ENCODE assay signal across 27 cellular contexts in the genomic region with DNA sequence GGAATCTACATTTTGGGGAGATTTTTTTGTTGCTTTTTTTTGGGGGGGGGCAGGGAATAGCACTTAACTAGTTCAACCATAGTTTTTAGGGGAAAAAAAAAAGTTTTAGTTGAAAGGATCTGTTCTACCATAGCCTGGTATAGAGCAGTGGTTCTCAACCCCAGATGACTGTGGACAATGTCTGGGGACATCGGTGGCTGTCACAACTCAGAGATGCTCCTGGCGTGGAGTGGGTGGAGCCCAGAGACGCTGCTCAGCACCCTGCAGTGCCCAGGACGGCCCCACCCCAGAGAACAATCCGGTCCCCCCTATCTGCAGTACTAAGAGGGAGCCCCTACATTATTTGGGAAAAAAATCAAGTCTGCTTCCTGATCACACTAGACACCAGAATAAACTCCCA. TPM values are rescaled to one million over a fixed set of nuclear protein-coding genes. Genes with fewer than 3 reads are reported as not detected.
A peak's percentile ranks its signal among the peaks of the same experiment; 100 is the strongest.
DNase-seq lines count a peak whose midpoint lies in the region; ATAC-seq and TF ChIP-seq lines count a peak whose summit lies in the region.
"Had no signal": no experiment of that assay in that cellular context is flagged by ENCODE, and none has a peak within 500 bp of the region (broad histone marks: within the 10 kb centered on the region; RNA-seq: fewer than 3 reads in every experiment).

No MANE protein-coding gene starts in this region.

- peak overlapping the region in 8 of 12 donors; percentile 71 to 89 (median 80) for H3K27ac ChIP-seq in heart left ventricle
- H3K27ac ChIP-seq in esophagus squamous epithelium: peak overlapping the region in 3 of 4 donors; percentile 60 to 72 (median 71)
- H3K27ac ChIP-seq in neural progenitor cell: no peak overlapping the region
- H3K27ac ChIP-seq in upper lobe of left lung: peak overlapping the region in 3 of 4 donors; percentile 61 to 78 (median 73)
- no peak overlapping the region for H3K27ac ChIP-seq in CD4-positive, alpha-beta memory T cell (ENCODE audit: low read depth, low read length)
- H3K27ac ChIP-seq: brain microvascular endothelial cell, epithelial cell of prostate had no signal

- H3K27me3 ChIP-seq in heart left ventricle: no peaks in the 10 kb centered on the region
- H3K27me3 ChIP-seq in esophagus squamous epithelium: no peaks in the 10 kb centered on the region
- no peaks in the 10 kb centered on the region for H3K27me3 ChIP-seq in neural progenitor cell
- H3K27me3 ChIP-seq in upper lobe of left lung: no peaks in the 10 kb centered on the region
- no peaks in the 10 kb centered on the region for H3K27me3 ChIP-seq in CD4-positive, alpha-beta memory T cell (ENCODE audit: insufficient read depth, low read length)
- H3K27me3 ChIP-seq: brain microvascular endothelial cell, pancreas, Peyer's patch had no signal

- POLR2A ChIA-PET in CD4-positive, alpha-beta memory T cell (lab: Charles Lee; ENCODE audit: partially characterized antibody): no interaction called here

- intact Hi-C loops in heart left ventricle (cut with DNase I) (no loop called here), Right ventricle myocardium superior (cut with DNase I) (no loop called here), esophagus squamous epithelium (cut with DNase I) (no loop called here)
- intact Hi-C loops in CD4-positive, alpha-beta memory T cell (cut with micrococcal nuclease): no loop called here

- H3K36me3 Mint-ChIP-seq in neural progenitor cell: no peaks in the 10 kb centered on the region
- H3K36me3 Mint-ChIP-seq in CD4-positive, alpha-beta memory T cell: no peaks in the 10 kb centered on the region
- H3K36me3 Mint-ChIP-seq: natural killer cell, type B pancreatic cell had no signal

- no peak for TF ChIP-seq CTCF in heart left ventricle (IDR thresholded peaks at IDR 0.05)
- TF ChIP-seq CTCF in esophagus squamous epithelium (IDR thresholded peaks at IDR 0.05): no peak
- TF ChIP-seq CTCF in neural progenitor cell (IDR thresholded peaks at IDR 0.05): no peak
- TF ChIP-seq CTCF in upper lobe of left lung (IDR thresholded peaks at IDR 0.05): no peak

- no peaks in the 10 kb centered on the region for H4K20me1 ChIP-seq in neural progenitor cell (ENCODE audit: low read depth)

- H3K9ac ChIP-seq in neural progenitor cell: no peak overlapping the region

- H3K36me3 ChIP-seq in heart left ventricle: no peaks in the 10 kb centered on the region
- H3K36me3 ChIP-seq in esophagus squamous epithelium: no peaks in the 10 kb centered on the region
- no peaks in the 10 kb centered on the region for H3K36me3 ChIP-seq in neural progenitor cell
- no peaks in the 10 kb centered on the region for H3K36me3 ChIP-seq in upper lobe of left lung
- H3K36me3 ChIP-seq in CD4-positive, alpha-beta memory T cell (ENCODE audit: insufficient read depth, low read length): no peaks in the 10 kb centered on the region
- H3K36me3 ChIP-seq: brain microvascular endothelial cell, pancreas, Peyer's patch had no signal

- TF ChIP-seq EP300 in upper lobe of left lung (IDR thresholded peaks at IDR 0.05): no peak

- DNase-seq in heart left ventricle: no peak
- DNase-seq in Right ventricle myocardium superior: no peak
- DNase-seq in esophagus squamous epithelium (lab: John Stamatoyannopoulos, UW): no peak
- DNase-seq in neural progenitor cell (ENCODE audit: low spot score): no peak
- DNase-seq in upper lobe of left lung: no peak
- no peak for DNase-seq in CD4-positive, alpha-beta memory T cell
- DNase-seq in NCI-H748 treated with DMSO at 0.1 percent for 48 hours (lab: John Stamatoyannopoulos, UW): no peak
- DNase-seq: 8988T; activated CD4-positive, alpha-beta T cell treated with anti-CD3 and anti-CD28 coated beads for 36 hours; activated CD8-positive, alpha-beta memory T cell treated with anti-CD3 and anti-CD28 coated beads, Interleukin-2, amount 50 U/mL, for 48 hours; activated CD8-positive, alpha-beta T cell treated with anti-CD3 and anti-CD28 coated beads for 36 hours; activated naive CD4-positive, alpha-beta T cell treated with anti-CD3 and anti-CD28 coated beads, Interleukin-2, amount 50 U/mL, for 16 hours; brain microvascular endothelial cell; effector CD4-positive, alpha-beta T cell; glutamatergic neuron; HFFc6; natural killer cell; NCI-H2107; NCI-H774; pancreas; Peyer's patch; SIG-M5; stimulated activated CD4-positive, alpha-beta T cell treated with anti-CD3 and anti-CD28 coated beads, Interleukin-2, amount 100 ng/mL, for 24 hours; stimulated activated naive CD8-positive, alpha-beta T cell treated with anti-CD3 and anti-CD28 coated beads, Interleukin-15, amount 100 ng/mL, for 72 hours had no signal

- H3K27ac Mint-ChIP-seq in neural progenitor cell: no peak overlapping the region
- H3K27ac Mint-ChIP-seq in CD4-positive, alpha-beta memory T cell: no peak overlapping the region
- H3K27ac Mint-ChIP-seq: activated CD4-positive, alpha-beta T cell treated with anti-CD3 and anti-CD28 coated beads for 36 hours; activated CD8-positive, alpha-beta T cell treated with anti-CD3 and anti-CD28 coated beads for 36 hours; HFFc6; natural killer cell; type B pancreatic cell had no signal

- no peak for TF ChIP-seq POLR2A in heart left ventricle (IDR thresholded peaks at IDR 0.05)
- TF ChIP-seq POLR2A in esophagus squamous epithelium (IDR thresholded peaks at IDR 0.05): no peak
- TF ChIP-seq POLR2A in upper lobe of left lung (IDR thresholded peaks at IDR 0.05): no peak

- H3K4me3 ChIP-seq in heart left ventricle: no peak overlapping the region
- H3K4me3 ChIP-seq in esophagus squamous epithelium: no peak overlapping the region
- H3K4me3 ChIP-seq in neural progenitor cell: no peak overlapping the region
- no peak overlapping the region for H3K4me3 ChIP-seq in upper lobe of left lung
- H3K4me3 ChIP-seq in CD4-positive, alpha-beta memory T cell (ENCODE audit: low read length in 2 of 2): no peak overlapping the region
- H3K4me3 ChIP-seq: pancreas, Peyer's patch had no signal

- no peaks in the 10 kb centered on the region for H3F3A ChIP-seq in neural progenitor cell (ENCODE audit: low read depth)

- peaks cover 7% of the 10 kb centered on the region for H3K27me3 Mint-ChIP-seq in neural progenitor cell (ENCODE audit: insufficient read depth, low read depth)
- peaks cover 0 to 1% of the 10 kb centered on the region in 2 donors for H3K27me3 Mint-ChIP-seq in CD4-positive, alpha-beta memory T cell
- H3K27me3 Mint-ChIP-seq: activated CD4-positive, alpha-beta T cell treated with anti-CD3 and anti-CD28 coated beads for 36 hours; activated CD8-positive, alpha-beta T cell treated with anti-CD3 and anti-CD28 coated beads for 36 hours; stimulated activated naive CD8-positive, alpha-beta T cell treated with anti-CD3 and anti-CD28 coated beads, Interleukin-15, amount 100 ng/mL, for 72 hours had no signal

- H3K4me3 Mint-ChIP-seq in neural progenitor cell: peak overlapping the region; percentile 55
- H3K4me3 Mint-ChIP-seq in CD4-positive, alpha-beta memory T cell: no peak overlapping the region
- H3K4me3 Mint-ChIP-seq: activated CD4-positive, alpha-beta T cell treated with anti-CD3 and anti-CD28 coated beads for 36 hours; activated CD8-positive, alpha-beta T cell treated with anti-CD3 and anti-CD28 coated beads for 36 hours; HFFc6; natural killer cell; stimulated activated naive CD8-positive, alpha-beta T cell treated with anti-CD3 and anti-CD28 coated beads, Interleukin-15, amount 100 ng/mL, for 72 hours; type B pancreatic cell had no signal

- H2AFZ ChIP-seq in neural progenitor cell (replicated peaks): no peak overlapping the region

- no peak overlapping the region for H3K4me2 ChIP-seq in neural progenitor cell

- H3K4me1 Mint-ChIP-seq in neural progenitor cell: no peaks in the 10 kb centered on the region
- peaks cover 6 to 14% (median 7%) of the 10 kb centered on the region in 4 donors for H3K4me1 Mint-ChIP-seq in CD4-positive, alpha-beta memory T cell

- peaks cover 2% of the 10 kb centered on the region for H3K9me3 Mint-ChIP-seq in neural progenitor cell
- H3K9me3 Mint-ChIP-seq in CD4-positive, alpha-beta memory T cell: no peaks in the 10 kb centered on the region
- H3K9me3 Mint-ChIP-seq: activated CD8-positive, alpha-beta T cell treated with anti-CD3 and anti-CD28 coated beads for 36 hours; HFFc6; natural killer cell; stimulated activated naive CD8-positive, alpha-beta T cell treated with anti-CD3 and anti-CD28 coated beads, Interleukin-15, amount 100 ng/mL, for 72 hours; type B pancreatic cell had no signal

- WGBS in heart left ventricle, 4 donors: 61 to 74% (median 64%) methylated on average over 4 to 5 of the region's 5 CpGs
- 58% methylated on average over 3 of the region's 5 CpGs; no CpG with 5 or more reads in 1 of the 2 donors for WGBS in esophagus squamous epithelium, 2 donors
- WGBS in upper lobe of left lung, 2 donors: 43 to 68% methylated on average over 5 of the region's 5 CpGs

- ATAC-seq in heart left ventricle (peak in 2 of 4 donors; percentile 34 to 47), Right ventricle myocardium superior (ENCODE audit: poor library complexity) (no peak), upper lobe of left lung (ENCODE audit: low FRiP score in 2 of 2) (no peak), GM19455 (IDR thresholded peaks at IDR 0.05; ENCODE audit: unreplicated experiment) (no peak)
- ATAC-seq: activated CD4-positive, alpha-beta T cell treated with anti-CD3 and anti-CD28 coated beads for 36 hours; activated CD8-positive, alpha-beta T cell treated with anti-CD3 and anti-CD28 coated beads for 36 hours; natural killer cell; stimulated activated naive CD8-positive, alpha-beta T cell treated with anti-CD3 and anti-CD28 coated beads, Interleukin-15, amount 100 ng/mL, for 72 hours had no signal

- H3K4me1 ChIP-seq in heart left ventricle: peaks cover 0 to 36% (median 13%) of the 10 kb centered on the region in 12 donors
- H3K4me1 ChIP-seq in esophagus squamous epithelium: peaks cover 0 to 32% (median 3%) of the 10 kb centered on the region in 3 donors
- H3K4me1 ChIP-seq in neural progenitor cell: no peaks in the 10 kb centered on the region
- peaks cover 7 to 26% (median 13%) of the 10 kb centered on the region in 4 donors for H3K4me1 ChIP-seq in upper lobe of left lung
- no peaks in the 10 kb centered on the region for H3K4me1 ChIP-seq in CD4-positive, alpha-beta memory T cell (ENCODE audit: insufficient read depth, low read length)

- no peaks in the 10 kb centered on the region for H3K79me2 ChIP-seq in neural progenitor cell (ENCODE audit: low read depth)

- H3K9me3 ChIP-seq in heart left ventricle: no peaks in the 10 kb centered on the region
- H3K9me3 ChIP-seq in esophagus squamous epithelium: no peaks in the 10 kb centered on the region
- H3K9me3 ChIP-seq in neural progenitor cell (ENCODE audit: low read depth): no peaks in the 10 kb centered on the region
- H3K9me3 ChIP-seq in upper lobe of left lung: no peaks in the 10 kb centered on the region
- no peaks in the 10 kb centered on the region for H3K9me3 ChIP-seq in CD4-positive, alpha-beta memory T cell (ENCODE audit: control insufficient read depth in 1 of 2, low read length in 2 of 2)
- H3K9me3 ChIP-seq: pancreas, Peyer's patch had no signal

- CTCF ChIA-PET in CD4-positive, alpha-beta memory T cell (lab: Charles Lee; ENCODE audit: partially characterized antibody): no interaction called here

RNA-seq across cellular contexts. Expression of gene GNG7, which starts 8.3 kb away (rescaled TPM):
- 10 to 100 TPM; 13.9 to 46.4 (median 32.5) TPM for total RNA-seq in heart left ventricle
- polyA plus RNA-seq in heart left ventricle: 10 to 100 TPM; 11.7 to 22.5 TPM
- total RNA-seq in Right ventricle myocardium superior: 35.2 TPM
- total RNA-seq in esophagus squamous epithelium: 1 to 10 TPM in 3 of 4 donors, under 1 TPM in 1; 0.57 to 3.8 (median 1.6) TPM
- 7.0 and 9.6 TPM in 2 replicates for total RNA-seq in neural progenitor cell (ENCODE audit: low replicate concordance)
- 1 to 10 TPM; 3.5 to 7.7 (median 7.1) TPM for total RNA-seq in upper lobe of left lung
- total RNA-seq in CD4-positive, alpha-beta memory T cell: 1 to 10 TPM; 4.1 to 4.2 TPM
- polyA plus RNA-seq in CD4-positive, alpha-beta memory T cell: 1 to 10 TPM; 1.9 to 2.2 TPM

RNA-seq across cellular contexts. Expression of gene DIRAS1, which starts 27.0 kb away (rescaled TPM):
- total RNA-seq in heart left ventricle (100 to 1,000 TPM in 6 of 9 donors, 10 to 100 TPM in 3; 77.4 to 191 (median 142) TPM), Right ventricle myocardium superior (216 TPM), esophagus squamous epithelium (1 to 10 TPM in 2 of 4 donors, under 1 TPM in 2; 0.61 to 2.2 (median 1.4) TPM), neural progenitor cell (ENCODE audit: low replicate concordance) (2.7 and 4.2 TPM in 2 replicates), upper lobe of left lung (1 to 10 TPM in 1 of 6 donors, under 1 TPM in 2, not detected in 3; 0.15 to 1.3 (median 0.81) TPM)
- polyA plus RNA-seq in heart left ventricle: 100 to 1,000 TPM; 112 to 168 TPM
- total RNA-seq in CD4-positive, alpha-beta memory T cell: not detected
- not detected for polyA plus RNA-seq in CD4-positive, alpha-beta memory T cell

RNA-seq across cellular contexts. Expression of gene SLC39A3, which starts 45.6 kb away (rescaled TPM):
- total RNA-seq in heart left ventricle (10 to 100 TPM; 16.4 to 33.3 (median 21.7) TPM), Right ventricle myocardium superior (20.2 TPM), esophagus squamous epithelium (10 to 100 TPM; 14.8 to 22.1 (median 20.7) TPM), neural progenitor cell (ENCODE audit: low replicate concordance) (6.1 and 28.5 TPM in 2 replicates), upper lobe of left lung (10 to 100 TPM; 12.6 to 48.2 (median 30.6) TPM)
- polyA plus RNA-seq in heart left ventricle: 10 to 100 TPM; 31.2 to 63.7 TPM
- 10 to 100 TPM; 18.2 to 19.1 TPM for total RNA-seq in CD4-positive, alpha-beta memory T cell
- polyA plus RNA-seq in CD4-positive, alpha-beta memory T cell: 10 to 100 TPM; 28.8 to 41.7 TPM

Comparison
In these comparisons a context has a peak if more than half of its experiments do, and no peak if none do; other contexts are left out.
1. H3K27ac ChIP-seq: peak in heart left ventricle (8 of 12), esophagus squamous epithelium (3 of 4) and upper lobe of left lung (3 of 4); none in neural progenitor cell (single experiment) and CD4-positive, alpha-beta memory T cell (single experiment).
2. RNA of gene DIRAS1, which starts 27.0 kb away (total RNA-seq): 216 TPM in Right ventricle myocardium superior (single experiment) and 77.4 to 191 TPM in heart left ventricle; 2.7 to 4.2 TPM in neural progenitor cell, 0.61 to 2.2 TPM in esophagus squamous epithelium, 0.15 to 1.3 TPM in upper lobe of left lung and not detected in CD4-positive, alpha-beta memory T cell; every median in the first group is over 10 times any median in the second.